7 cellular contexts compared by ENCODE assay signal in genomic region chr6:26216886-26217713, GRCh38.
DNase-seq lines count a peak whose midpoint lies in the region; ATAC-seq and TF ChIP-seq lines count a peak whose summit lies in the region.

No MANE protein-coding gene starts in this region.

- no peak; the same call in 1 of the 2 replicates for TF ChIP-seq CTCF in OCI-LY1 (IDR thresholded peaks at IDR 0.05; ENCODE audit: low read length)
- peak; percentile 58 for TF ChIP-seq CTCF in fibroblast of the aortic adventitia (IDR thresholded peaks at IDR 0.05; ENCODE audit: insufficient read depth, low read length)
- TF ChIP-seq CTCF in omental fat pad (IDR thresholded peaks at IDR 0.05), result no peak

- H3K9ac ChIP-seq in OCI-LY1 (ENCODE audit: low read length), result peak overlapping the region; percentile 94

- H3K9me2 ChIP-seq in OCI-LY1 (ENCODE audit: low read depth, low read length), result no peaks in the 10 kb centered on the region

- H3K27ac Mint-ChIP-seq in activated T-helper 17 cell treated with anti-CD3 and anti-CD28 coated beads, Interleukin-2, amount 50 U/mL, for 72 hours, result no peak overlapping the region

- H3K27me3 Mint-ChIP-seq in activated T-helper 17 cell treated with anti-CD3 and anti-CD28 coated beads, Interleukin-2, amount 50 U/mL, for 72 hours, result no peaks in the 10 kb centered on the region

- ATAC-seq in GM18511 (IDR thresholded peaks at IDR 0.05; ENCODE audit: unreplicated experiment) (peak; percentile 48), HG03135 (IDR thresholded peaks at IDR 0.05; ENCODE audit: unreplicated experiment) (peak; percentile 44), omental fat pad (ENCODE audit: low FRiP score) (peak; percentile 56), aorta (ENCODE audit: low FRiP score) (peak; percentile 85)
- ATAC-seq in activated T-helper 17 cell treated with anti-CD3 and anti-CD28 coated beads, Interleukin-2, amount 50 U/mL, for 72 hours (replicated peaks), result peak; percentile 63

- H3K9me3 Mint-ChIP-seq in activated T-helper 17 cell treated with anti-CD3 and anti-CD28 coated beads, Interleukin-2, amount 50 U/mL, for 72 hours, result no peaks in the 10 kb centered on the region

- peaks cover 14% of the 10 kb centered on the region for H3F3A ChIP-seq in OCI-LY1 (ENCODE audit: insufficient read depth, low read length)

- H3K4me2 ChIP-seq in OCI-LY1 (ENCODE audit: low read length), result peak overlapping the region; percentile 91

- 0% methylated on average over 44 of the region's 44 CpGs for WGBS in aorta, 2 donors

- H3K9me3 ChIP-seq in OCI-LY1 (ENCODE audit: low read length) (no peaks in the 10 kb centered on the region), aorta (ENCODE audit: control insufficient read depth, low read length) (no peaks in the 10 kb centered on the region)

- no peak overlapping the region for H2AFZ ChIP-seq in OCI-LY1 (ENCODE audit: low read length)

- H3K36me3 ChIP-seq in OCI-LY1 (ENCODE audit: insufficient read depth, low read length) (no peaks in the 10 kb centered on the region), aorta (ENCODE audit: control insufficient read depth in 1 of 2, insufficient read depth in 2 of 2, low read length in 1 of 2) (no peaks in the 10 kb centered on the region)

- DNase-seq in fibroblast of the aortic adventitia (ENCODE audit: low read depth) (peak; percentile 88), omental fat pad (ENCODE audit: low spot score) (no peak), aorta (peak; percentile 90 to 95)

- H3K4me3 Mint-ChIP-seq in activated T-helper 17 cell treated with anti-CD3 and anti-CD28 coated beads, Interleukin-2, amount 50 U/mL, for 72 hours, result no peak overlapping the region

- H3K4me1 Mint-ChIP-seq in activated T-helper 17 cell treated with anti-CD3 and anti-CD28 coated beads, Interleukin-2, amount 50 U/mL, for 72 hours, result no peaks in the 10 kb centered on the region

- peaks cover 50% of the 10 kb centered on the region for H3K4me1 ChIP-seq in OCI-LY1 (ENCODE audit: insufficient read depth, low read length, severe bottlenecking)
- H3K4me1 ChIP-seq in aorta (ENCODE audit: control insufficient read depth in 1 of 2, insufficient read depth in 2 of 2, low read length in 2 of 2), result no peaks in the 10 kb centered on the region

- no peaks in the 10 kb centered on the region for H3K36me3 Mint-ChIP-seq in activated T-helper 17 cell treated with anti-CD3 and anti-CD28 coated beads, Interleukin-2, amount 50 U/mL, for 72 hours (ENCODE audit: low read depth)

- H3K79me2 ChIP-seq in OCI-LY1 (ENCODE audit: insufficient read depth, low read length), result 0 out of 2 replicates have a peak, but pooled peaks cover 9% of the 10 kb centered on the region

- H3K27ac ChIP-seq in OCI-LY1 (ENCODE audit: low read depth, low read length, poor library complexity, severe bottlenecking) (peak overlapping the region; percentile 98), aorta (ENCODE audit: low read depth in 1 of 2, low read length in 2 of 2) (peak overlapping the region; percentile 15 to 88)

- H3K4me3 ChIP-seq in OCI-LY1 (ENCODE audit: low read depth, low read length, poor library complexity, severe bottlenecking) (peak overlapping the region; percentile 73), fibroblast of the aortic adventitia (ENCODE audit: low read depth, low read length) (peak overlapping the region; percentile 74), aorta (ENCODE audit: low read length in 2 of 2) (peak overlapping the region; percentile 22 to 38)

- H3K27me3 ChIP-seq in OCI-LY1 (ENCODE audit: insufficient read depth, low read length) (no peaks in the 10 kb centered on the region), aorta (ENCODE audit: control insufficient read depth in 1 of 2, insufficient read depth in 2 of 2, low read length in 1 of 2) (no peaks in the 10 kb centered on the region)

- H4K20me1 ChIP-seq in OCI-LY1 (ENCODE audit: insufficient read depth, low read length), result no peaks in the 10 kb centered on the region

- intact Hi-C loops in aorta (cut with DNase I), result loop anchor here in 1 of 2 donors (1.0 to 5.0 kb wide), 3 partner anchors 13 to 95 kb away; a partner anchor contains a TSS
